8 cellular contexts compared by ENCODE assay signal in the genomic region with DNA sequence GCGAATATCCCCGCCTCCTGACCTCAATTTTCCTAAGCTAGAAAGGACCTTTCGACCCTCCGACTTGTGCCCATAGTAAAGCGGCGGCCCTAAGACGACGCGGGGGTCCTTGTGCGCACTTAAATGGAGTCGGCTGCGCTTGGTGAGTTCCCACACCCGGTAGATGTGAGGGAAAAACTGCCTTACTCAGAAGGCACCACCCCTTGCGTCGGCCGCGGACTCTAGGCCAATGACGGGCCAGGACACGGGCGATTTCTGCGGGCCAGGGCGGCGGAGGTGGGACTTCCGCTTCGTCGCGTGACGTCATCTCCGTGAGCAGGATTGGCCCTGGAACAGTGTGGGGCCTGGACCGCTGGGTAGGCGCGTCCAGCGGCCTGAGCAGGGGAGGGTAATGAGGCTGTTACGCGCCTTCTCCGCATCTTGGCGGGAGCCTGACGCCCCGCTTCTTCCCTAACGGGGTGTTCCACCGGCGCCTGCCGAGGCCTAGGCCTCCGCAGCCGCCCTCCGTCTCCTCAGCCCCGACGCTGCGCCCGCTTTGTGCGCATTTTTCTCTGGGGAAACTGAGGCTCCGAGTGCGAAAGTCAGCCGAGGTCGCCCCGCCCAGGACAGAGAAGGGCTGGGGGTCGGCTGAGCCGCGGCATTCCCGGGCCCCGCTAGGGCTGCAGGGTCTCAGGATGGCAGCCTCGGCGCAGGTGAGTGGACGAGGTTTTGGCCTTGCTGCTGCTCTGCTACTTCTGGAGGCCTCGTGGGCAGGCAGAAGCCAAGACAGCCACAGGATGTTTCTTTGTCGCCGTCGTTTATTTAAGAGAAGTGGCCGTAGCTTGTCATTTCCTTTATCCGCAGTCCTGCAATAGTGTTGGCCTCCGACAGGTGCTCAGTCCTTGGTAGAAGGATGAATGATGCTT. TPM values are rescaled to one million over a fixed set of nuclear protein-coding genes. Genes with fewer than 3 reads are reported as not detected.
DNase-seq lines count a peak whose midpoint lies in the region; ATAC-seq lines count a peak whose summit lies in the region.

ZNF543 (plus strand) TSS at position 293 of the 905 bp plus-strand sequence; CDS start at position 675, 382 bp downstream.

- H3K4me3 Mint-ChIP-seq in activated CD4-positive, alpha-beta T cell treated with anti-CD3 and anti-CD28 coated beads, Interleukin-2, amount 10 ng/mL, durations not matched to agents 24 days and 14 days = peak within 1 kb of the TSS; percentile 95

- peaks cover 24% of the 10 kb centered on the region for H3K4me1 Mint-ChIP-seq in activated CD4-positive, alpha-beta T cell treated with anti-CD3 and anti-CD28 coated beads, Interleukin-2, amount 10 ng/mL, durations not matched to agents 24 days and 14 days

- peak; percentile 87 to 97 for DNase-seq in NCI-H526 (lab: John Stamatoyannopoulos, UW)
- DNase-seq in activated CD4-positive, alpha-beta T cell treated with anti-CD3 and anti-CD28 coated beads, Interleukin-2, amount 10 ng/mL, durations not matched to agents 24 days and 14 days = peak; percentile 98
- DNase-seq in cortex of kidney (lab: John Stamatoyannopoulos, UW) = peak; percentile 47
- peak; percentile 96 to 98 for DNase-seq in left colon
- peak; percentile 83 to 88 for DNase-seq in stimulated activated CD4-positive, alpha-beta T cell treated with anti-CD3 and anti-CD28 coated beads, Interleukin-1b, Interleukin-23, amount 100 ng/mL, for 4 hours (ENCODE audit: low read depth in 2 of 2)

- H3K9ac ChIP-seq in BLaER1 treated with 17β-estradiol and CSF1 and Interleukin-3, amounts not matched to agents 10 nM and 100 nM = peak within 1 kb of the TSS; percentile 80 to 94 (median 91)

- ATAC-seq in GM19324 (IDR thresholded peaks at IDR 0.05; ENCODE audit: low FRiP score, unreplicated experiment) = peak; percentile 97
- ATAC-seq in HG03460 (IDR thresholded peaks at IDR 0.05; ENCODE audit: unreplicated experiment) = peak; percentile 99
- peak; percentile 100 for ATAC-seq in left colon

- H3K4me3 ChIP-seq in BLaER1 treated with 17β-estradiol and CSF1 and Interleukin-3, amounts not matched to agents 10 nM and 100 nM = peak within 1 kb of the TSS; percentile 72 to 94 (median 84)

- peak within 1 kb of the TSS; percentile 94 for H3K27ac Mint-ChIP-seq in activated CD4-positive, alpha-beta T cell treated with anti-CD3 and anti-CD28 coated beads, Interleukin-2, amount 10 ng/mL, durations not matched to agents 24 days and 14 days

- peaks cover 39% of the 10 kb centered on the region for H3K36me3 Mint-ChIP-seq in activated CD4-positive, alpha-beta T cell treated with anti-CD3 and anti-CD28 coated beads, Interleukin-2, amount 10 ng/mL, durations not matched to agents 24 days and 14 days (ENCODE audit: low read depth)

- no peaks in the 10 kb centered on the region for H3K9me3 ChIP-seq in BLaER1 treated with 17β-estradiol and CSF1 and Interleukin-3, amounts not matched to agents 10 nM and 100 nM (replicated peaks in 1 of 11)

- peaks cover 30% of the 10 kb centered on the region for H3K9me3 Mint-ChIP-seq in activated CD4-positive, alpha-beta T cell treated with anti-CD3 and anti-CD28 coated beads, Interleukin-2, amount 10 ng/mL, durations not matched to agents 24 days and 14 days

- H3K27me3 Mint-ChIP-seq in activated CD4-positive, alpha-beta T cell treated with anti-CD3 and anti-CD28 coated beads, Interleukin-2, amount 10 ng/mL, durations not matched to agents 24 days and 14 days = peaks cover 14% of the 10 kb centered on the region

- intact Hi-C loops in activated CD4-positive, alpha-beta T cell treated with anti-CD3 and anti-CD28 coated beads, Interleukin-2, amount 10 ng/mL, durations not matched to agents 24 days and 14 days (cut with micrococcal nuclease) = loop anchor here (1.0 to 2.0 kb wide), 6 partner anchors 31 to 130 kb away; partner anchors contain the start of genes TRAPPC2B, ZNF264, ZNF304 and ZNF460
- intact Hi-C loops in left colon (cut with DNase I, micrococcal nuclease) = no loop called here

- H3K27me3 ChIP-seq in BLaER1 treated with 17β-estradiol and CSF1 and Interleukin-3, amounts not matched to agents 10 nM and 100 nM = peaks cover 0 to 31% (median 24%) of the 10 kb centered on the region in 11 experiments; a peak in 12 of 22 replicates

- peaks cover 19 to 27% (median 23%) of the 10 kb centered on the region in 10 experiments for H3K4me1 ChIP-seq in BLaER1 treated with 17β-estradiol and CSF1 and Interleukin-3, amounts not matched to agents 10 nM and 100 nM

- peak within 1 kb of the TSS; percentile 90 to 98 (median 96) for H3K4me2 ChIP-seq in BLaER1 treated with 17β-estradiol and CSF1 and Interleukin-3, amounts not matched to agents 10 nM and 100 nM

- H3K27ac ChIP-seq in BLaER1 treated with 17β-estradiol and CSF1 and Interleukin-3, amounts not matched to agents 10 nM and 100 nM = peak within 1 kb of the TSS; percentile 73 to 90 (median 85)

- H4K20me1 ChIP-seq in BLaER1 treated with 17β-estradiol and CSF1 and Interleukin-3, amounts not matched to agents 10 nM and 100 nM = peaks cover 12 to 48% (median 42%) of the 10 kb centered on the region in 11 experiments; a peak in 20 of 22 replicates

- peaks cover 21 to 25% (median 23%) of the 10 kb centered on the region in 11 experiments for H3K36me3 ChIP-seq in BLaER1 treated with 17β-estradiol and CSF1 and Interleukin-3, amounts not matched to agents 10 nM and 100 nM

RNA-seq across cellular contexts. Expression of gene ZNF543, which starts in this region (rescaled TPM):
- 4.9 and 5.3 TPM in 2 replicates for total RNA-seq in activated CD4-positive, alpha-beta T cell treated with anti-CD3 and anti-CD28 coated beads, Interleukin-2, amount 10 ng/mL, durations not matched to agents 24 days and 14 days
- 1 to 10 TPM; 2.8 to 3.5 TPM for total RNA-seq in left colon

Comparison
In these comparisons a context has a peak if more than half of its experiments do, and no peak if none do; other contexts are left out.
1. Peak in every context shown above with its lines: DNase-seq, ATAC-seq, H3K4me3 ChIP-seq and H3K27ac ChIP-seq.
2. DNase-seq: peak in every context shown above with its lines; median percentile 98 in activated CD4-positive, alpha-beta T cell treated with anti-CD3 and anti-CD28 coated beads, Interleukin-2, amount 10 ng/mL, durations not matched to agents 24 days and 14 days; 97 in left colon; 92 in NCI-H526; 86 in stimulated activated CD4-positive, alpha-beta T cell treated with anti-CD3 and anti-CD28 coated beads, Interleukin-1b, Interleukin-23, amount 100 ng/mL, for 4 hours; 47 in cortex of kidney.